ENCODE assay signal across 20 cellular contexts in genomic region chr5:132072070-132072469, GRCh38. TPM values are rescaled to one million over a fixed set of nuclear protein-coding genes. Genes with fewer than 3 reads are reported as not detected.
DNase-seq lines count a peak whose midpoint lies in the region; ATAC-seq and TF ChIP-seq lines count a peak whose summit lies in the region.
"Had no signal": no experiment of that assay in that cellular context is flagged by ENCODE, and none has a peak within 500 bp of the region (broad histone marks: within the 10 kb centered on the region; RNA-seq: fewer than 3 reads in every experiment).

No MANE protein-coding gene starts in this region.

- CTCF ChIA-PET in activated CD4-positive, alpha-beta T cell treated with anti-CD3 and anti-CD28 coated beads, Interleukin-2, amount 10 ng/mL, durations not matched to agents 7 days and 5 days (lab: Charles Lee) = interaction anchor here (1.0 to 1.8 kb wide), 7 partner anchors 9 to 32 kb away, joined by 3 to 6 read pairs (median 4); no protein-coding TSS in a partner anchor

- H3K4me3 ChIP-seq in left lung = no peak overlapping the region
- H3K4me3 ChIP-seq: BLaER1, Peyer's patch had no signal

- H3K27ac Mint-ChIP-seq in activated CD4-positive, alpha-beta T cell treated with anti-CD3 and anti-CD28 coated beads, Interleukin-2, amount 10 ng/mL, durations not matched to agents 24 days and 14 days = peak overlapping the region; percentile 92
- H3K27ac Mint-ChIP-seq in activated CD4-positive, alpha-beta T cell treated with anti-CD3 and anti-CD28 coated beads, Interleukin-2, amount 10 ng/mL, durations not matched to agents 7 days and 5 days = no peak overlapping the region
- H3K27ac Mint-ChIP-seq in activated T-helper 1 cell treated with anti-CD3 and anti-CD28 coated beads, Interleukin-12 subunit alpha, Interleukin-12 subunit beta, Interleukin-2, Interleukin-4 antibody, amounts not matched to agents 30 ng/mL and 10 ng/mL and 1 ng/mL, durations not matched to agents 14 hours and 24 hours and 36 hours = peak overlapping the region; percentile 97
- peak overlapping the region; percentile 93 for H3K27ac Mint-ChIP-seq in stimulated activated naive CD8-positive, alpha-beta T cell treated with anti-CD3 and anti-CD28 coated beads, Interleukin-15, Interleukin-2, amounts not matched to agents 100 ng/mL and 50 ng/mL, for 24 hours
- H3K27ac Mint-ChIP-seq: HFFc6, IgD-negative memory B cell had no signal

- TF ChIP-seq CTCF in left lung (IDR thresholded peaks at IDR 0.05) = no peak

- DNase-seq in activated CD4-positive, alpha-beta T cell treated with anti-CD3 and anti-CD28 coated beads, Interleukin-2, amount 10 ng/mL, durations not matched to agents 24 days and 14 days = no peak
- DNase-seq in activated CD4-positive, alpha-beta T cell treated with anti-CD3 and anti-CD28 coated beads, Interleukin-2, amount 10 ng/mL, durations not matched to agents 7 days and 5 days = no peak
- DNase-seq in activated T-helper 1 cell treated with anti-CD3 and anti-CD28 coated beads, Interleukin-12 subunit alpha, Interleukin-12 subunit beta, Interleukin-2, Interleukin-4 antibody, amounts not matched to agents 30 ng/mL and 10 ng/mL and 1 ng/mL, durations not matched to agents 14 hours and 24 hours and 36 hours (ENCODE audit: low spot score) = no peak
- DNase-seq in left lung = no peak
- DNase-seq in CD1c-positive myeloid dendritic cell (ENCODE audit: extremely low spot score) = no peak
- DNase-seq: DMS 273 treated with DMSO at 0.1 percent for 48 hours, GF-D8, HFFc6, NCI-H1105, NCI-H1694, Peyer's patch had no signal

- peaks cover 3 to 10% of the 10 kb centered on the region in 2 donors for H3K4me1 ChIP-seq in left lung
- H3K4me1 ChIP-seq: Peyer's patch had no signal

- H3K4me1 Mint-ChIP-seq in activated CD4-positive, alpha-beta T cell treated with anti-CD3 and anti-CD28 coated beads, Interleukin-2, amount 10 ng/mL, durations not matched to agents 24 days and 14 days = peaks cover 75% of the 10 kb centered on the region
- peaks cover 37% of the 10 kb centered on the region for H3K4me1 Mint-ChIP-seq in activated CD4-positive, alpha-beta T cell treated with anti-CD3 and anti-CD28 coated beads, Interleukin-2, amount 10 ng/mL, durations not matched to agents 7 days and 5 days
- peaks cover 93% of the 10 kb centered on the region for H3K4me1 Mint-ChIP-seq in activated T-helper 1 cell treated with anti-CD3 and anti-CD28 coated beads, Interleukin-12 subunit alpha, Interleukin-12 subunit beta, Interleukin-2, Interleukin-4 antibody, amounts not matched to agents 30 ng/mL and 10 ng/mL and 1 ng/mL, durations not matched to agents 14 hours and 24 hours and 36 hours (ENCODE audit: low read depth)
- H3K4me1 Mint-ChIP-seq in stimulated activated naive CD8-positive, alpha-beta T cell treated with anti-CD3 and anti-CD28 coated beads, Interleukin-15, Interleukin-2, amounts not matched to agents 100 ng/mL and 50 ng/mL, for 24 hours (ENCODE audit: low read depth) = peaks cover 74% of the 10 kb centered on the region

- H3K36me3 ChIP-seq in left lung = no peaks in the 10 kb centered on the region
- H3K36me3 ChIP-seq: BLaER1, Peyer's patch had no signal

- ATAC-seq in left lung = no peak
- ATAC-seq in HG02798 (IDR thresholded peaks at IDR 0.05; ENCODE audit: poor library complexity, unreplicated experiment) = no peak
- ATAC-seq in GM18502 (IDR thresholded peaks at IDR 0.05; ENCODE audit: poor library complexity, unreplicated experiment) = no peak
- ATAC-seq: Right ventricle myocardium inferior had no signal

- no peak overlapping the region for H3K4me3 Mint-ChIP-seq in activated CD4-positive, alpha-beta T cell treated with anti-CD3 and anti-CD28 coated beads, Interleukin-2, amount 10 ng/mL, durations not matched to agents 24 days and 14 days
- H3K4me3 Mint-ChIP-seq in activated CD4-positive, alpha-beta T cell treated with anti-CD3 and anti-CD28 coated beads, Interleukin-2, amount 10 ng/mL, durations not matched to agents 7 days and 5 days = no peak overlapping the region
- no peak overlapping the region for H3K4me3 Mint-ChIP-seq in activated T-helper 1 cell treated with anti-CD3 and anti-CD28 coated beads, Interleukin-12 subunit alpha, Interleukin-12 subunit beta, Interleukin-2, Interleukin-4 antibody, amounts not matched to agents 30 ng/mL and 10 ng/mL and 1 ng/mL, durations not matched to agents 14 hours and 24 hours and 36 hours
- H3K4me3 Mint-ChIP-seq in stimulated activated naive CD8-positive, alpha-beta T cell treated with anti-CD3 and anti-CD28 coated beads, Interleukin-15, Interleukin-2, amounts not matched to agents 100 ng/mL and 50 ng/mL, for 24 hours = no peak overlapping the region
- H3K4me3 Mint-ChIP-seq: HFFc6, IgD-negative memory B cell had no signal

- H3K27me3 ChIP-seq in left lung = no peaks in the 10 kb centered on the region
- H3K27me3 ChIP-seq: BLaER1, Peyer's patch had no signal

- H3K27me3 Mint-ChIP-seq in activated CD4-positive, alpha-beta T cell treated with anti-CD3 and anti-CD28 coated beads, Interleukin-2, amount 10 ng/mL, durations not matched to agents 24 days and 14 days = no peaks in the 10 kb centered on the region
- no peaks in the 10 kb centered on the region for H3K27me3 Mint-ChIP-seq in activated CD4-positive, alpha-beta T cell treated with anti-CD3 and anti-CD28 coated beads, Interleukin-2, amount 10 ng/mL, durations not matched to agents 7 days and 5 days
- peaks cover 1% of the 10 kb centered on the region for H3K27me3 Mint-ChIP-seq in activated T-helper 1 cell treated with anti-CD3 and anti-CD28 coated beads, Interleukin-12 subunit alpha, Interleukin-12 subunit beta, Interleukin-2, Interleukin-4 antibody, amounts not matched to agents 30 ng/mL and 10 ng/mL and 1 ng/mL, durations not matched to agents 14 hours and 24 hours and 36 hours (ENCODE audit: insufficient read depth)
- no peaks in the 10 kb centered on the region for H3K27me3 Mint-ChIP-seq in stimulated activated naive CD8-positive, alpha-beta T cell treated with anti-CD3 and anti-CD28 coated beads, Interleukin-15, Interleukin-2, amounts not matched to agents 100 ng/mL and 50 ng/mL, for 24 hours
- H3K27me3 Mint-ChIP-seq: IgD-negative memory B cell had no signal

- POLR2A ChIA-PET in activated CD4-positive, alpha-beta T cell treated with anti-CD3 and anti-CD28 coated beads, Interleukin-2, amount 10 ng/mL, durations not matched to agents 7 days and 5 days (lab: Charles Lee) = no interaction called here

- H3K27ac ChIP-seq in left lung = peak overlapping the region; percentile 30 to 44
- H3K27ac ChIP-seq: BLaER1, Peyer's patch had no signal

- intact Hi-C loops in activated CD4-positive, alpha-beta T cell treated with anti-CD3 and anti-CD28 coated beads, Interleukin-2, amount 10 ng/mL, durations not matched to agents 24 days and 14 days (cut with micrococcal nuclease) = loop anchor here (5.0 kb wide), 1 partner anchor 220 kb away; the partner anchor contains the start of gene SLC22A4
- intact Hi-C loops in activated T-helper 1 cell treated with anti-CD3 and anti-CD28 coated beads, Interleukin-12 subunit alpha, Interleukin-12 subunit beta, Interleukin-2, Interleukin-4 antibody, amounts not matched to agents 30 ng/mL and 10 ng/mL and 1 ng/mL, durations not matched to agents 14 hours and 24 hours and 36 hours (cut with micrococcal nuclease) = loop anchor here (10.0 kb wide), 1 partner anchor 673 kb away; the partner anchor contains the start of gene CCNI2
- intact Hi-C loops in left lung (cut with DNase I) = no loop called here

- peaks cover 29% of the 10 kb centered on the region for H3K36me3 Mint-ChIP-seq in activated CD4-positive, alpha-beta T cell treated with anti-CD3 and anti-CD28 coated beads, Interleukin-2, amount 10 ng/mL, durations not matched to agents 24 days and 14 days (ENCODE audit: low read depth)
- H3K36me3 Mint-ChIP-seq in activated CD4-positive, alpha-beta T cell treated with anti-CD3 and anti-CD28 coated beads, Interleukin-2, amount 10 ng/mL, durations not matched to agents 7 days and 5 days (ENCODE audit: low read depth) = no peaks in the 10 kb centered on the region
- peaks cover 29% of the 10 kb centered on the region for H3K36me3 Mint-ChIP-seq in activated T-helper 1 cell treated with anti-CD3 and anti-CD28 coated beads, Interleukin-12 subunit alpha, Interleukin-12 subunit beta, Interleukin-2, Interleukin-4 antibody, amounts not matched to agents 30 ng/mL and 10 ng/mL and 1 ng/mL, durations not matched to agents 14 hours and 24 hours and 36 hours (ENCODE audit: low read depth)
- peaks cover 26% of the 10 kb centered on the region for H3K36me3 Mint-ChIP-seq in stimulated activated naive CD8-positive, alpha-beta T cell treated with anti-CD3 and anti-CD28 coated beads, Interleukin-15, Interleukin-2, amounts not matched to agents 100 ng/mL and 50 ng/mL, for 24 hours (ENCODE audit: low read depth)
- H3K36me3 Mint-ChIP-seq: IgD-negative memory B cell had no signal

- H3K9me3 Mint-ChIP-seq in activated CD4-positive, alpha-beta T cell treated with anti-CD3 and anti-CD28 coated beads, Interleukin-2, amount 10 ng/mL, durations not matched to agents 24 days and 14 days = no peaks in the 10 kb centered on the region
- H3K9me3 Mint-ChIP-seq in activated CD4-positive, alpha-beta T cell treated with anti-CD3 and anti-CD28 coated beads, Interleukin-2, amount 10 ng/mL, durations not matched to agents 7 days and 5 days = no peaks in the 10 kb centered on the region
- H3K9me3 Mint-ChIP-seq in activated T-helper 1 cell treated with anti-CD3 and anti-CD28 coated beads, Interleukin-12 subunit alpha, Interleukin-12 subunit beta, Interleukin-2, Interleukin-4 antibody, amounts not matched to agents 30 ng/mL and 10 ng/mL and 1 ng/mL, durations not matched to agents 14 hours and 24 hours and 36 hours = peaks cover 3% of the 10 kb centered on the region
- no peaks in the 10 kb centered on the region for H3K9me3 Mint-ChIP-seq in stimulated activated naive CD8-positive, alpha-beta T cell treated with anti-CD3 and anti-CD28 coated beads, Interleukin-15, Interleukin-2, amounts not matched to agents 100 ng/mL and 50 ng/mL, for 24 hours
- H3K9me3 Mint-ChIP-seq: HFFc6, IgD-negative memory B cell had no signal

- no peaks in the 10 kb centered on the region for H3K9me3 ChIP-seq in left lung
- H3K9me3 ChIP-seq: BLaER1, Peyer's patch had no signal

RNA-seq across cellular contexts. Expression of gene CSF2, which starts 1.5 kb away (rescaled TPM):
- total RNA-seq in activated CD4-positive, alpha-beta T cell treated with anti-CD3 and anti-CD28 coated beads, Interleukin-2, amount 10 ng/mL, durations not matched to agents 24 days and 14 days = 1,084 and 1,122 TPM in 2 replicates
- total RNA-seq in activated CD4-positive, alpha-beta T cell treated with anti-CD3 and anti-CD28 coated beads, Interleukin-2, amount 10 ng/mL, durations not matched to agents 7 days and 5 days = 1 to 10 TPM; 2.9 to 4.7 TPM
- 1,648 and 1,678 TPM in 2 replicates for total RNA-seq in activated T-helper 1 cell treated with anti-CD3 and anti-CD28 coated beads, Interleukin-12 subunit alpha, Interleukin-12 subunit beta, Interleukin-2, Interleukin-4 antibody, amounts not matched to agents 30 ng/mL and 10 ng/mL and 1 ng/mL, durations not matched to agents 14 hours and 24 hours and 36 hours
- 1 to 10 TPM; 4.6 to 5.1 TPM for total RNA-seq in left lung
- total RNA-seq: LHCN-M2, Peyer's patch, Right ventricle myocardium inferior had no signal

RNA-seq across cellular contexts. Expression of gene IL3, which starts 11.6 kb away (rescaled TPM):
- 67.7 and 71.3 TPM in 2 replicates for total RNA-seq in activated CD4-positive, alpha-beta T cell treated with anti-CD3 and anti-CD28 coated beads, Interleukin-2, amount 10 ng/mL, durations not matched to agents 24 days and 14 days
- total RNA-seq in activated CD4-positive, alpha-beta T cell treated with anti-CD3 and anti-CD28 coated beads, Interleukin-2, amount 10 ng/mL, durations not matched to agents 7 days and 5 days = under 1 TPM; 0.20 to 0.40 TPM
- 94.6 and 98.5 TPM in 2 replicates for total RNA-seq in activated T-helper 1 cell treated with anti-CD3 and anti-CD28 coated beads, Interleukin-12 subunit alpha, Interleukin-12 subunit beta, Interleukin-2, Interleukin-4 antibody, amounts not matched to agents 30 ng/mL and 10 ng/mL and 1 ng/mL, durations not matched to agents 14 hours and 24 hours and 36 hours
- total RNA-seq in left lung = not detected
- total RNA-seq: A172, Daoy, HFFc6, LHCN-M2, Peyer's patch, Right ventricle myocardium inferior had no signal

Comparison
In these comparisons a context has a peak if more than half of its experiments do, and no peak if none do; other contexts are left out.
1. RNA of gene CSF2, which starts 1.5 kb away (total RNA-seq): 1,648 to 1,678 TPM in activated T-helper 1 cell treated with anti-CD3 and anti-CD28 coated beads, Interleukin-12 subunit alpha, Interleukin-12 subunit beta, Interleukin-2, Interleukin-4 antibody, amounts not matched to agents 30 ng/mL and 10 ng/mL and 1 ng/mL, durations not matched to agents 14 hours and 24 hours and 36 hours and 1,084 to 1,122 TPM in activated CD4-positive, alpha-beta T cell treated with anti-CD3 and anti-CD28 coated beads, Interleukin-2, amount 10 ng/mL, durations not matched to agents 24 days and 14 days; 4.6 to 5.1 TPM in left lung and 2.9 to 4.7 TPM in activated CD4-positive, alpha-beta T cell treated with anti-CD3 and anti-CD28 coated beads, Interleukin-2, amount 10 ng/mL, durations not matched to agents 7 days and 5 days; every median in the first group is over 100 times any median in the second.
2. RNA of gene IL3, which starts 11.6 kb away (total RNA-seq): 94.6 to 98.5 TPM in activated T-helper 1 cell treated with anti-CD3 and anti-CD28 coated beads, Interleukin-12 subunit alpha, Interleukin-12 subunit beta, Interleukin-2, Interleukin-4 antibody, amounts not matched to agents 30 ng/mL and 10 ng/mL and 1 ng/mL, durations not matched to agents 14 hours and 24 hours and 36 hours and 67.7 to 71.3 TPM in activated CD4-positive, alpha-beta T cell treated with anti-CD3 and anti-CD28 coated beads, Interleukin-2, amount 10 ng/mL, durations not matched to agents 24 days and 14 days; 0.20 to 0.40 TPM in activated CD4-positive, alpha-beta T cell treated with anti-CD3 and anti-CD28 coated beads, Interleukin-2, amount 10 ng/mL, durations not matched to agents 7 days and 5 days and not detected in left lung; every median in the first group is over 10 times any median in the second.
3. intact Hi-C loops: an anchor here in activated CD4-positive, alpha-beta T cell treated with anti-CD3 and anti-CD28 coated beads, Interleukin-2, amount 10 ng/mL, durations not matched to agents 24 days and 14 days (5.0 kb wide) and activated T-helper 1 cell treated with anti-CD3 and anti-CD28 coated beads, Interleukin-12 subunit alpha, Interleukin-12 subunit beta, Interleukin-2, Interleukin-4 antibody, amounts not matched to agents 30 ng/mL and 10 ng/mL and 1 ng/mL, durations not matched to agents 14 hours and 24 hours and 36 hours (10.0 kb wide); none called in left lung.